8 cellular contexts compared by ENCODE assay signal in the genomic region with DNA sequence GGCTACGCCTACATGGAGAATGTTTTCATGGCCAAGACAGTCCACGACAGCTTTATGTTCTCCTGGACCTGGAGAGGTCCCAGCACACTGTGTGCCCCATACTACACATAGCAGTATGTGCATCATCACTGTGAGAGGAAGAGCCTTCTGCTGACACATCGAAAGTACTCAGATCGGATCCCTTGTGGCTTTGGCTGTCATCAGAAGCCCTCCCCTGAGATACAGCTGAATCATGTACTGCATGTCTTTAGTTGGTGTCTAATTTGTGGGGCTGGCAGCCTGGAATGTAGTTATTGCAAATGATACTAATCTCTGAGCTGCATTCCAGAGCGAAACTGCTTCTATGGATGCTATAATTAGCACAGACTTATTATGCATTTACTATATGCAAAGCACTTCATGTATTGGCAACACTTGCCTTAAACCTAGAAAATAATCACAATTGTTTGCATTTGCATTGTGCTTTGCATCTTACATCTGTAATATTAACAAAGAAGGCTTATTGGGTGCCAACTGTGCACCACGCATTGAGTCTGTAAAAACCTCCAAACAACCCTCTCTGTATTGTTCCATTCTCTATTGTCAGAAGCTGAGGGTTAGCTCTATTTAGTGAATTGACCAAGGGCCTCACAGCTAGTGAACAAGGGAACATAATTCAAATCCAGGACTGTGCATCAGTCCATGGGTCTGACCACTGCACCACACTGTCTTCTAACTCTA.
DNase-seq lines count a peak whose midpoint lies in the region; ATAC-seq and TF ChIP-seq lines count a peak whose summit lies in the region.

No MANE protein-coding gene starts in this region.

- no peaks in the 10 kb centered on the region for H3K36me3 Mint-ChIP-seq in naive B cell

- peak; percentile 7 for DNase-seq in ACHN
- DNase-seq in SK-N-MC (ENCODE audit: low read depth, low spot score) = peak; percentile 16
- peak; percentile 96 for DNase-seq in brain microvascular endothelial cell
- DNase-seq in naive B cell = peak; percentile 41
- DNase-seq in BE2C = no peak
- no peak for DNase-seq in hepatocyte (ENCODE audit: low spot score)

- WGBS in hepatocyte (ENCODE audit: low lambda C conversion rate, missing lambda C conversion rate) = 72% methylated on average over 6 of the region's 6 CpGs

- H3K27me3 ChIP-seq in brain microvascular endothelial cell (replicated peaks) = no peaks in the 10 kb centered on the region
- H3K27me3 ChIP-seq in BE2C = peaks cover 4% of the 10 kb centered on the region; the same call in 1 of the 2 replicates
- no peaks in the 10 kb centered on the region for H3K27me3 ChIP-seq in hepatocyte

- TF ChIP-seq CTCF in brain microvascular endothelial cell (IDR thresholded peaks at IDR 0.05; ENCODE audit: low read depth, low read length, missing control alignments) = no peak
- TF ChIP-seq CTCF in BE2C (IDR thresholded peaks at IDR 0.05; ENCODE audit: low read depth, low read length) = no peak
- no peak for TF ChIP-seq CTCF in hepatocyte (IDR thresholded peaks at IDR 0.05; ENCODE audit: poor library complexity)

- no peak overlapping the region for H3K27ac ChIP-seq in SK-N-MC
- peak overlapping the region; percentile 48 for H3K27ac ChIP-seq in brain microvascular endothelial cell
- no peak overlapping the region for H3K27ac ChIP-seq in hepatocyte

- peaks cover 0 to 5% (median 0%) of the 10 kb centered on the region in 7 donors for H3K9me3 Mint-ChIP-seq in naive B cell

- no peaks in the 10 kb centered on the region for H3K4me1 ChIP-seq in BE2C
- H3K4me1 ChIP-seq in hepatocyte (ENCODE audit: insufficient read depth) = peaks cover 10% of the 10 kb centered on the region

- H3K27ac Mint-ChIP-seq in naive B cell = no peak overlapping the region

- peaks cover 0 to 36% (median 19%) of the 10 kb centered on the region in 3 donors for H3K4me1 Mint-ChIP-seq in naive B cell

- in situ Hi-C loops in ACHN (cut with HindIII; ENCODE audit: low pct_ligation_motif_present, low pct_unique_long_range_greater_than_20kb, low sequenced_read_pairs) (no loop called here), brain microvascular endothelial cell (cut with HindIII; ENCODE audit: low pct_ligation_motif_present, low sequenced_read_pairs) (loop anchor here (25.0 kb wide), 1 partner anchor 112 kb away; no protein-coding TSS in a partner anchor)

- H3K36me3 ChIP-seq in SK-N-MC (ENCODE audit: insufficient read depth, low read length) = no peaks in the 10 kb centered on the region
- H3K36me3 ChIP-seq in brain microvascular endothelial cell (replicated peaks) = no peaks in the 10 kb centered on the region
- no peaks in the 10 kb centered on the region for H3K36me3 ChIP-seq in BE2C
- H3K36me3 ChIP-seq in hepatocyte (replicated peaks; ENCODE audit: insufficient read depth, low read depth) = no peaks in the 10 kb centered on the region

- H2AFZ ChIP-seq in hepatocyte = no peak overlapping the region

- no peak overlapping the region for H3K9ac ChIP-seq in SK-N-MC (ENCODE audit: insufficient read length)

- H3K9me3 ChIP-seq in SK-N-MC (ENCODE audit: low read depth, low read length) = no peaks in the 10 kb centered on the region
- H3K9me3 ChIP-seq in BE2C = no peaks in the 10 kb centered on the region
- no peaks in the 10 kb centered on the region for H3K9me3 ChIP-seq in hepatocyte (ENCODE audit: low read depth)

- no peaks in the 10 kb centered on the region for H3K9me2 ChIP-seq in hepatocyte (replicated peaks; ENCODE audit: insufficient read depth)

- no peaks in the 10 kb centered on the region for H4K20me1 ChIP-seq in hepatocyte (ENCODE audit: insufficient read depth, poor library complexity, severe bottlenecking)

- peaks cover 11 to 15% (median 11%) of the 10 kb centered on the region in 3 donors for H3K27me3 Mint-ChIP-seq in naive B cell

- H3K4me3 ChIP-seq in SK-N-MC = peak overlapping the region; percentile 14; the same call in 1 of the 2 replicates
- H3K4me3 ChIP-seq in brain microvascular endothelial cell (ENCODE audit: low read depth, low read length) = no peak overlapping the region
- no peak overlapping the region for H3K4me3 ChIP-seq in BE2C (ENCODE audit: low read depth, low read length)
- H3K4me3 ChIP-seq in hepatocyte = no peak overlapping the region

- H3K4me2 ChIP-seq in hepatocyte = no peak overlapping the region

- H3K4me3 Mint-ChIP-seq in naive B cell = no peak overlapping the region

- ATAC-seq in GM19023 (IDR thresholded peaks at IDR 0.05; ENCODE audit: unreplicated experiment) (peak; percentile 76), HG03135 (IDR thresholded peaks at IDR 0.05; ENCODE audit: unreplicated experiment) (peak; percentile 81), naive B cell (ENCODE audit: low read depth in 2 of 2) (peak; percentile 22 to 24)

- no peaks in the 10 kb centered on the region for H3K79me2 ChIP-seq in hepatocyte

Comparison
In these comparisons a context has a peak if more than half of its experiments do, and no peak if none do; other contexts are left out.
1. DNase-seq: peak in ACHN (single experiment), SK-N-MC (single experiment), brain microvascular endothelial cell (single experiment) and naive B cell (single experiment); none in BE2C (single experiment) and hepatocyte (single experiment).
2. ATAC-seq: peak in every context shown above with its lines; median percentile 81 in HG03135; 76 in GM19023; 23 in naive B cell.